23 cellular contexts compared by ENCODE assay signal in the genomic region with DNA sequence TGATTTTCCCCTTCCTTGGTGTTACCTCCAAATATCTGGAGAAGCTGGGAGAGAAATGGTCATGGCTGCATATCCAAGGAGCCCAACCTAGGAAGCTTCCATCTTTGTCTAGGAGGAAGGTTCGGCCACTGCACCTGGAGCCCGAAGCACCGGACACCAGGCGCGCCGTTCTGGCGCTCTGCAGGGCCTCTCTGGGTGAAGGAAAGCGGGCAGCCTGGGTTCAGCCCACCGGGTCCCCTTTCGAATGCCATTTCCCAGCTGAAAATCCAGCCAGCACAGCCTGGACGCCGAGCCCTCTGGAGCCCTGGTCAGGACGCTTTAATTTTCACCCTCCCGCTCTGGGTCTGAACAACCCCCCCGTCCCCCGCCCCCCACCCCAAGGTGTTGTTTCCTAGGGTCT. TPM values are rescaled to one million over a fixed set of nuclear protein-coding genes. Genes with fewer than 3 reads are reported as not detected.
"Had no signal": no experiment of that assay in that cellular context is flagged by ENCODE, and none has a peak within 500 bp of the region (broad histone marks: within the 10 kb centered on the region; RNA-seq: fewer than 3 reads in every experiment).

No MANE protein-coding gene starts in this region.

- DNase-seq: activated CD4-positive, alpha-beta memory T cell treated with anti-CD3 and anti-CD28 coated beads, Interleukin-2, amount 10 ng/mL, durations not matched to agents 7 days and 5 days; activated CD8-positive, alpha-beta memory T cell treated with anti-CD3 and anti-CD28 coated beads, Interleukin-2, amount 50 U/mL, for 4 hours; activated naive CD4-positive, alpha-beta T cell; activated naive CD8-positive, alpha-beta T cell treated with anti-CD3 and anti-CD28 coated beads, Interleukin-2, amount 50 U/mL, for 24 hours; colonic mucosa; effector CD4-positive, alpha-beta T cell; gastrocnemius medialis; heart right ventricle; left ventricle myocardium inferior; stimulated activated CD4-positive, alpha-beta T cell treated with anti-CD3 and anti-CD28 coated beads, Interleukin-12 subunit alpha, Interleukin-12 subunit beta, amount 100 ng/mL, for 4 hours; stimulated activated naive CD8-positive, alpha-beta T cell treated with anti-CD3 and anti-CD28 coated beads, Interleukin-15, Interleukin-2, amounts not matched to agents 100 U/mL and 50 U/mL, for 24 hours; upper lobe of right lung had no signal

- H3K4me3 ChIP-seq: colonic mucosa, upper lobe of right lung had no signal

- H3K36me3 Mint-ChIP-seq: natural killer cell treated with Interleukin-12 subunit alpha and Interleukin-12 subunit beta and Interleukin-15 and Interleukin-18, amount 100 ng/mL, for 72 hours had no signal

- H3K9me3 ChIP-seq: ascending aorta, colonic mucosa, gastrocnemius medialis, heart right ventricle, left ventricle myocardium inferior, upper lobe of right lung had no signal

- ATAC-seq: activated CD4-positive, alpha-beta T cell treated with anti-CD3 and anti-CD28 coated beads for 36 hours; activated naive CD8-positive, alpha-beta T cell treated with anti-CD3 and anti-CD28 coated beads, Interleukin-2, amount 50 U/mL, for 24 hours; gastrocnemius medialis; heart right ventricle; natural killer cell treated with Interleukin-12 subunit alpha and Interleukin-12 subunit beta and Interleukin-15 and Interleukin-18, amount 100 ng/mL, for 72 hours; stimulated activated naive CD8-positive, alpha-beta T cell treated with anti-CD3 and anti-CD28 coated beads, Interleukin-15, Interleukin-2, amounts not matched to agents 100 U/mL and 50 U/mL, for 24 hours; upper lobe of right lung had no signal

- H3K27ac Mint-ChIP-seq: activated CD4-positive, alpha-beta memory T cell treated with anti-CD3 and anti-CD28 coated beads, Interleukin-2, amount 10 ng/mL, durations not matched to agents 7 days and 5 days; activated CD4-positive, alpha-beta T cell treated with anti-CD3 and anti-CD28 coated beads for 36 hours; activated naive CD8-positive, alpha-beta T cell treated with anti-CD3 and anti-CD28 coated beads, Interleukin-2, amount 50 U/mL, for 24 hours; activated T-helper 1 cell treated with anti-CD3 and anti-CD28 coated beads, Interleukin-12 subunit alpha, Interleukin-12 subunit beta, Interleukin-2, Interleukin-4 antibody, amounts not matched to agents 30 ng/mL and 10 ng/mL and 1 ng/mL, durations not matched to agents 14 hours and 24 hours and 36 hours; memory B cell; natural killer cell treated with Interleukin-12 subunit alpha and Interleukin-12 subunit beta and Interleukin-15 and Interleukin-18, amount 100 ng/mL, for 72 hours had no signal

- H3K9me3 Mint-ChIP-seq: activated CD4-positive, alpha-beta memory T cell treated with anti-CD3 and anti-CD28 coated beads, Interleukin-2, amount 10 ng/mL, durations not matched to agents 7 days and 5 days; activated naive CD8-positive, alpha-beta T cell treated with anti-CD3 and anti-CD28 coated beads, Interleukin-2, amount 50 U/mL, for 24 hours; natural killer cell treated with Interleukin-12 subunit alpha and Interleukin-12 subunit beta and Interleukin-15 and Interleukin-18, amount 100 ng/mL, for 72 hours had no signal

- H3K4me3 Mint-ChIP-seq: activated CD4-positive, alpha-beta memory T cell treated with anti-CD3 and anti-CD28 coated beads, Interleukin-2, amount 10 ng/mL, durations not matched to agents 7 days and 5 days; activated CD4-positive, alpha-beta T cell treated with anti-CD3 and anti-CD28 coated beads for 36 hours; activated naive CD8-positive, alpha-beta T cell treated with anti-CD3 and anti-CD28 coated beads, Interleukin-2, amount 50 U/mL, for 24 hours; activated T-helper 1 cell treated with anti-CD3 and anti-CD28 coated beads, Interleukin-12 subunit alpha, Interleukin-12 subunit beta, Interleukin-2, Interleukin-4 antibody, amounts not matched to agents 30 ng/mL and 10 ng/mL and 1 ng/mL, durations not matched to agents 14 hours and 24 hours and 36 hours; memory B cell; natural killer cell treated with Interleukin-12 subunit alpha and Interleukin-12 subunit beta and Interleukin-15 and Interleukin-18, amount 100 ng/mL, for 72 hours had no signal

- FAIRE-seq: keratinocyte had no signal

- H3K27ac ChIP-seq: ascending aorta, cardiac muscle cell, colonic mucosa, gastrocnemius medialis, heart right ventricle, left ventricle myocardium inferior, upper lobe of right lung, VCaP had no signal

- H3K36me3 ChIP-seq: ascending aorta, cardiac muscle cell, colonic mucosa, gastrocnemius medialis, heart right ventricle, left ventricle myocardium inferior, upper lobe of right lung had no signal

RNA-seq across cellular contexts. Expression of gene LINC00237, which starts 1.2 kb away (rescaled TPM):
- total RNA-seq: activated CD4-positive, alpha-beta memory T cell treated with anti-CD3 and anti-CD28 coated beads, Interleukin-2, amount 10 ng/mL, durations not matched to agents 7 days and 5 days; activated CD4-positive, alpha-beta T cell treated with anti-CD3 and anti-CD28 coated beads for 36 hours; activated T-helper 1 cell treated with anti-CD3 and anti-CD28 coated beads, Interleukin-12 subunit alpha, Interleukin-12 subunit beta, Interleukin-2, Interleukin-4 antibody, amounts not matched to agents 30 ng/mL and 10 ng/mL and 1 ng/mL, durations not matched to agents 14 hours and 24 hours and 36 hours; ascending aorta; cardiac muscle cell; colonic mucosa; gastrocnemius medialis; heart right ventricle; left ventricle myocardium inferior; mucosa of gallbladder; natural killer cell treated with Interleukin-12 subunit alpha and Interleukin-12 subunit beta and Interleukin-15 and Interleukin-18, amount 100 ng/mL, for 72 hours; osteocyte; pulmonary artery endothelial cell; upper lobe of right lung had no signal
- polyA plus RNA-seq: cardiac muscle cell, heart right ventricle, keratinocyte had no signal
